ENCODE assay signal across 16 cellular contexts in the genomic region with DNA sequence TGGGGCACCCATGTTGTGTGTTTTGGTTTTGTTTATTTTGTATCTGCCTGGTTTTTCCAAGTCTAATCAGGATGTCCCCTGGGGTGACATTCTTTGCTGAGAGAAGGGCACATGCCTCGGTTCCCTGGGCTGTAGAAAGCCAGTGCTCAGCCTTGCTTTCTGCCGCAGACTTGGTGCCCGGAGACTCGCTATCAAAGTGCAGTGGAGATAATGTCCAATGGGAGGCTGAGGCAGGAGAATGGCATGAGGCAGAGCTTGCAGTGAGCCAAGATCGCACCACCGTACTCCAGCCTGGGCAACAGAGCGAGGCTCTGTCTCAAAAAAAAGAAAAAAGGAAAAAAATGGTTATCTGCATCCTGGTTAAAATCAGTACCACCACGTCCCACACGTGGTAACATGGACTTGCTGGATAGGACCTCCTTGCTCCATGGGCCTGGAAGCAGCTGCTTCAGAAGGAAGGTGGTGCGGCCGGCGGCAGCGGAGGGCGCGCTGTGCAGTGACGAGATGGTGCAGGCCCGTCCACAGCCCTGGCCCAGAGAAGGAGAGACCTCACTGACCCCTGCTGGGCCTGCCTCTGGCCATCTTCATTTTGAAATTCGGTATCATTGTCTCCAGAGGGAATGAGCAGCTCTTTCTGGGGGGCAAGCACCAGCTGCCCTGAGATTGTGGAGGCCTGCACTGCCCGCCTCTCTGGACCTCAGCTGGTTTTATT. TPM values are rescaled to one million over a fixed set of nuclear protein-coding genes. Genes with fewer than 3 reads are reported as not detected.
A peak's percentile ranks its signal among the peaks of the same experiment; 100 is the strongest.
DNase-seq lines count a peak whose midpoint lies in the region; ATAC-seq, FAIRE-seq and TF ChIP-seq lines count a peak whose summit lies in the region.
"Had no signal": no experiment of that assay in that cellular context is flagged by ENCODE, and none has a peak within 500 bp of the region (broad histone marks: within the 10 kb centered on the region; RNA-seq: fewer than 3 reads in every experiment).

No MANE protein-coding gene starts in this region.

- H3K4me3 ChIP-seq in NT2/D1 (ENCODE audit: insufficient read length, low read depth), result no peak overlapping the region
- H3K4me3 ChIP-seq in small intestine (ENCODE audit: low read depth in 1 of 2, low read length in 2 of 2), result no peak overlapping the region
- H3K4me3 ChIP-seq: tibial artery had no signal

- no peak for TF ChIP-seq CTCF in glutamatergic neuron (IDR thresholded peaks at IDR 0.05; ENCODE audit: partially characterized antibody, unreplicated experiment)

- no peaks in the 10 kb centered on the region for H3K36me3 Mint-ChIP-seq in glutamatergic neuron (ENCODE audit: unreplicated experiment)

- peak overlapping the region; percentile 2 to 71 for H3K27ac ChIP-seq in small intestine (ENCODE audit: low read depth in 1 of 2, low read length in 1 of 2)
- H3K27ac ChIP-seq: tibial artery had no signal

- H3K36me3 ChIP-seq in NT2/D1 (ENCODE audit: insufficient read depth, insufficient read length, low read length), result peaks cover 86% of the 10 kb centered on the region
- peaks cover 3 to 12% of the 10 kb centered on the region in 2 donors for H3K36me3 ChIP-seq in small intestine (ENCODE audit: control insufficient read depth in 2 of 2, insufficient read depth in 2 of 2, low read length in 2 of 2)

- DNase-seq in activated effector memory CD4-positive, alpha-beta T cell treated with anti-CD3 and anti-CD28 coated beads, Interleukin-2, amount 50 U/mL, for 16 hours, result peak; percentile 58
- DNase-seq in activated effector memory CD4-positive, alpha-beta T cell treated with Interleukin-2 at 50 U/mL for 16 hours, result no peak
- DNase-seq in NT2/D1 (ENCODE audit: low read depth, low spot score) (no peak), glutamatergic neuron (no peak), small intestine (no peak), mesenteric fat pad (ENCODE audit: low spot score) (no peak), DMS114 treated with DMSO at 0.1 percent for 48 hours (lab: John Stamatoyannopoulos, UW; ENCODE audit: unreplicated experiment) (no peak)
- DNase-seq: DMS 273 treated with DMSO at 0.1 percent for 48 hours, hippocampal formation, NCI-H187, NCI-H510A treated with DMSO at 0.1 percent for 48 hours, tibial artery had no signal

- ATAC-seq in HG02885 (IDR thresholded peaks at IDR 0.05; ENCODE audit: poor library complexity, unreplicated experiment), result no peak

- H3K4me1 ChIP-seq in NT2/D1 (ENCODE audit: insufficient read depth, insufficient read length) (peaks cover 10% of the 10 kb centered on the region), small intestine (ENCODE audit: control insufficient read depth in 2 of 2, insufficient read depth in 1 of 2, low read depth in 1 of 2, low read length in 1 of 2) (peaks cover 0 to 8% of the 10 kb centered on the region in 2 donors)

- 92 to 94% (median 93%) methylated on average over 19 of the region's 19 CpGs for WGBS in small intestine, 3 donors

- peaks cover 50% of the 10 kb centered on the region for H3K4me1 Mint-ChIP-seq in glutamatergic neuron (ENCODE audit: low read depth, unreplicated experiment)

- peak overlapping the region; percentile 15 for H3K4me3 Mint-ChIP-seq in glutamatergic neuron (ENCODE audit: unreplicated experiment)

- H3K27ac Mint-ChIP-seq in glutamatergic neuron (ENCODE audit: unreplicated experiment), result peak overlapping the region; percentile 73

- H3K9me3 ChIP-seq in NT2/D1 (ENCODE audit: insufficient read depth, low read length) (no peaks in the 10 kb centered on the region), small intestine (ENCODE audit: control insufficient read depth, low read depth) (no peaks in the 10 kb centered on the region)
- H3K9me3 ChIP-seq: tibial artery had no signal

- H3K9ac ChIP-seq in NT2/D1 (ENCODE audit: insufficient read length, low read depth), result peak overlapping the region; percentile 47

- peaks cover 14% of the 10 kb centered on the region for H3K9me3 Mint-ChIP-seq in glutamatergic neuron (ENCODE audit: unreplicated experiment)

- no peaks in the 10 kb centered on the region for H3K27me3 ChIP-seq in NT2/D1 (ENCODE audit: insufficient read depth, insufficient read length)
- H3K27me3 ChIP-seq in small intestine (ENCODE audit: control insufficient read depth in 2 of 2, insufficient read depth in 2 of 2, low read length in 2 of 2), result no peaks in the 10 kb centered on the region
- H3K27me3 ChIP-seq: tibial artery had no signal

- no peak for FAIRE-seq in small intestine (lab: Jason Lieb, UNC)
- FAIRE-seq: astrocyte had no signal

- peaks cover 10% of the 10 kb centered on the region for H3K27me3 Mint-ChIP-seq in glutamatergic neuron (ENCODE audit: unreplicated experiment)

RNA-seq across cellular contexts. Expression of a gene that starts 19.3 kb away (rescaled TPM):
- total RNA-seq in glutamatergic neuron (ENCODE audit: unreplicated experiment) (not detected), mesenteric fat pad (not detected)
- polyA plus RNA-seq in small intestine, result under 1 TPM in 1 of 3 donors, not detected in 2; 0.19 TPM
- total RNA-seq: dermis microvascular lymphatic vessel endothelial cell, pulmonary artery endothelial cell had no signal

RNA-seq across cellular contexts. Expression of a gene that starts 31.7 kb away (rescaled TPM):
- total RNA-seq in glutamatergic neuron (ENCODE audit: unreplicated experiment) (28.7 TPM), mesenteric fat pad (183 TPM)
- 100 to 1,000 TPM in 2 of 3 donors, 10 to 100 TPM in 1; 61.1 to 320 (median 140) TPM for polyA plus RNA-seq in small intestine

RNA-seq across cellular contexts. Expression of a gene that starts 43.8 kb away (rescaled TPM):
- total RNA-seq in glutamatergic neuron (ENCODE audit: unreplicated experiment) (227 TPM), mesenteric fat pad (22.9 TPM)
- polyA plus RNA-seq in small intestine, result 100 to 1,000 TPM in 1 of 3 donors, 10 to 100 TPM in 2; 28.4 to 115 (median 40.3) TPM

RNA-seq across cellular contexts. Expression of a gene that starts 48.9 kb away (rescaled TPM):
- total RNA-seq in glutamatergic neuron (ENCODE audit: unreplicated experiment), result 48.9 TPM
- 10 to 100 TPM; 19.7 to 31.5 (median 24.9) TPM for polyA plus RNA-seq in small intestine
- total RNA-seq in mesenteric fat pad, result 39.2 TPM
